Comparison of ENCODE assay signal across 19 cellular contexts in the genomic region with DNA sequence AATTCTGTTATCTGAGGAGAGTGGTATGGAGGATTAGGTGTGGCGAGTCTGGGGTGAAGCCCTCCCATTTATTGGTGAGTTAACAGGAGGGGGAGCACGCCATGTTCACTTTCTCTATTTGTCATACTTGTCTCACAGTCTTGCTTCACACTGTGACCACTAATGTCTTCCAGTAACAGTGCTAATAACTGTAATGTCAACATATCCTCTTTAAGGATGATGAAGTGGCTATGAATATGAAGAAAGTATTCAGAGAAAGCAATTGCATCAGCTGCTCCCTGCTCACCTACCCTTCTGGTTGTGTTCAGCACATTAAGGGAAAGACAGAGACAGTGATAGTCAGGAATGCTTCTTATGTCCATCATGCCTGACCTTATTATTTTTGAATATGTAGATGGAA.
DNase-seq lines count a peak whose midpoint lies in the region; ATAC-seq and TF ChIP-seq lines count a peak whose summit lies in the region.
"Had no signal": no experiment of that assay in that cellular context is flagged by ENCODE, and none has a peak within 500 bp of the region (broad histone marks: within the 10 kb centered on the region; RNA-seq: fewer than 3 reads in every experiment).

No MANE protein-coding gene starts in this region.

- TF ChIP-seq CTCF in OCI-LY3 (IDR thresholded peaks at IDR 0.05; ENCODE audit: low read depth, low read length) = no peak
- TF ChIP-seq CTCF in osteoblast (IDR thresholded peaks at IDR 0.05; ENCODE audit: extremely low read depth, low read depth, low read length) = no peak
- no peak for TF ChIP-seq CTCF in tibial artery (IDR thresholded peaks at IDR 0.05)

- H3K9me2 ChIP-seq in GM23248 (ENCODE audit: insufficient read depth) = no peaks in the 10 kb centered on the region

- no peaks in the 10 kb centered on the region for H3K9me3 ChIP-seq in GM23248 (ENCODE audit: low read depth)
- no peaks in the 10 kb centered on the region for H3K9me3 ChIP-seq in OCI-LY3 (ENCODE audit: insufficient read depth, low read length)
- H3K9me3 ChIP-seq in osteoblast (ENCODE audit: low read depth, low read length) = no peaks in the 10 kb centered on the region
- no peaks in the 10 kb centered on the region for H3K9me3 ChIP-seq in tibial artery
- H3K9me3 ChIP-seq: BE2C, gastroesophageal sphincter, HAP-1, tibial nerve had no signal

- H3K4me1 ChIP-seq in GM23248 (ENCODE audit: insufficient read depth) (peaks cover 18% of the 10 kb centered on the region), OCI-LY3 (ENCODE audit: low read length) (peaks cover 4% of the 10 kb centered on the region; the same call in 1 of the 2 replicates), osteoblast (ENCODE audit: insufficient read depth, low read length) (peaks cover 13% of the 10 kb centered on the region), tibial artery (no peaks in the 10 kb centered on the region)
- H3K4me1 ChIP-seq: BE2C, gastroesophageal sphincter, HAP-1, tibial nerve had no signal

- in situ Hi-C loops in GM23248 (cut with MboI) = no loop called here

- ATAC-seq in esophagus mucosa (peak; percentile 28), HG02981 (IDR thresholded peaks at IDR 0.05; ENCODE audit: unreplicated experiment) (no peak), GM19023 (IDR thresholded peaks at IDR 0.05; ENCODE audit: unreplicated experiment) (no peak)
- ATAC-seq: gastroesophageal sphincter, left ventricle myocardium superior, Right ventricle myocardium inferior had no signal

- peaks cover 8% of the 10 kb centered on the region; the same call in 1 of the 2 replicates for H3F3A ChIP-seq in GM23248 (ENCODE audit: insufficient read depth)

- DNase-seq in GM23248 = peak; percentile 76
- DNase-seq in osteoblast (ENCODE audit: insufficient read length, low spot score, missing footprints) = no peak
- no peak for DNase-seq in tibial artery
- no peak for DNase-seq in NCI-H345 (lab: John Stamatoyannopoulos, UW)
- DNase-seq: activated CD4-positive, CD25-positive, alpha-beta regulatory T cell; activated naive CD8-positive, alpha-beta T cell treated with anti-CD3 and anti-CD28 coated beads, Interleukin-2, amount 10 ng/mL, durations not matched to agents 7 days and 5 days; BE2C; central memory CD4-positive, alpha-beta T cell; effector CD4-positive, alpha-beta T cell; left ventricle myocardium superior; NK-92 treated with Interleukin-12 subunit alpha and Interleukin-12 subunit beta, amount 100 ng/mL, for 24 hours had no signal

- H3K27ac ChIP-seq in GM23248 (peak overlapping the region; percentile 39), OCI-LY3 (ENCODE audit: low read length) (no peak overlapping the region), osteoblast (ENCODE audit: low read depth, low read length) (no peak overlapping the region), tibial artery (no peak overlapping the region)
- H3K27ac ChIP-seq: gastroesophageal sphincter, tibial nerve had no signal

- H3K9ac ChIP-seq in GM23248 (no peak overlapping the region), OCI-LY3 (ENCODE audit: low read length) (no peak overlapping the region)

- intact Hi-C loops in tibial artery (cut with DNase I; ENCODE audit: low total_unique reads) = no loop called here

- peak overlapping the region; percentile 33 for H3K4me2 ChIP-seq in GM23248 (ENCODE audit: unreplicated experiment)
- no peak overlapping the region for H3K4me2 ChIP-seq in OCI-LY3 (ENCODE audit: low read length)
- peak overlapping the region; percentile 44 for H3K4me2 ChIP-seq in osteoblast (ENCODE audit: insufficient read depth, low read length)

- H2AFZ ChIP-seq in GM23248 (no peak overlapping the region), OCI-LY3 (ENCODE audit: low read depth, low read length) (peak overlapping the region; percentile 70), osteoblast (ENCODE audit: low read length) (peak overlapping the region; percentile 80)

- H3K36me3 ChIP-seq in GM23248 (ENCODE audit: low read depth) (no peaks in the 10 kb centered on the region), OCI-LY3 (replicated peaks; ENCODE audit: low read depth, low read length) (no peaks in the 10 kb centered on the region), osteoblast (ENCODE audit: insufficient read depth, low read length) (no peaks in the 10 kb centered on the region), tibial artery (no peaks in the 10 kb centered on the region)
- H3K36me3 ChIP-seq: BE2C, gastroesophageal sphincter, HAP-1, tibial nerve had no signal

- H3K79me2 ChIP-seq in GM23248 (ENCODE audit: insufficient read depth) (no peaks in the 10 kb centered on the region), OCI-LY3 (ENCODE audit: low read length) (no peaks in the 10 kb centered on the region), osteoblast (ENCODE audit: insufficient read depth, low read length) (no peaks in the 10 kb centered on the region)

- no peak overlapping the region for H3K4me3 ChIP-seq in GM23248
- no peak overlapping the region for H3K4me3 ChIP-seq in OCI-LY3 (ENCODE audit: low read length)
- H3K4me3 ChIP-seq in osteoblast (ENCODE audit: insufficient read depth, low read length) = no peak overlapping the region
- H3K4me3 ChIP-seq in tibial artery = no peak overlapping the region
- H3K4me3 ChIP-seq: gastroesophageal sphincter, HAP-1, tibial nerve had no signal

- no peaks in the 10 kb centered on the region for H4K20me1 ChIP-seq in GM23248 (ENCODE audit: insufficient read depth)
- no peaks in the 10 kb centered on the region for H4K20me1 ChIP-seq in OCI-LY3 (ENCODE audit: insufficient read depth, low read length)
- no peaks in the 10 kb centered on the region for H4K20me1 ChIP-seq in osteoblast (ENCODE audit: insufficient read depth, low read length)

- H3K27me3 ChIP-seq in GM23248 (replicated peaks; ENCODE audit: insufficient read depth) (no peaks in the 10 kb centered on the region), OCI-LY3 (ENCODE audit: low read depth, low read length) (no peaks in the 10 kb centered on the region), osteoblast (ENCODE audit: insufficient read depth, low read length) (no peaks in the 10 kb centered on the region), tibial artery (no peaks in the 10 kb centered on the region)
- H3K27me3 ChIP-seq: BE2C, gastroesophageal sphincter, tibial nerve had no signal

- 5 to 6% methylated on average over 2 of the region's 2 CpGs for WGBS in GM23248 (ENCODE audit: low coverage in 1 of 2, low lambda C conversion rate in 2 of 2, missing lambda C conversion rate in 2 of 2), 2 experiments
